25 cellular contexts compared by ENCODE assay signal in genomic region chrX:105488731-105489130, GRCh38.
"Had no signal": no experiment of that assay in that cellular context is flagged by ENCODE, and none has a peak within 500 bp of the region (broad histone marks: within the 10 kb centered on the region; RNA-seq: fewer than 3 reads in every experiment).

No MANE protein-coding gene starts in this region.

- H3K36me3 ChIP-seq: gastroesophageal sphincter, heart left ventricle, left ventricle myocardium inferior, lower lobe of right lung, sigmoid colon, thoracic aorta, tibial nerve, upper lobe of left lung had no signal

- H3K4me1 Mint-ChIP-seq: naive thymus-derived CD8-positive, alpha-beta T cell; nephron progenitor cell; stimulated activated naive B cell treated with anti-CD40 and anti-IgM and Interleukin-4, amounts not matched to agents 10 μg/mL and 1 μg/mL and 100 μg/mL, for 72 hours had no signal

- H3K4me1 ChIP-seq: gastroesophageal sphincter, heart left ventricle, left ventricle myocardium inferior, lower lobe of right lung, psoas muscle, sigmoid colon, tibial nerve, upper lobe of left lung had no signal

- H3K27ac ChIP-seq: foreskin keratinocyte, gastroesophageal sphincter, heart left ventricle, hepatocyte, left ventricle myocardium inferior, lower lobe of right lung, psoas muscle, sigmoid colon, thoracic aorta, tibial nerve, upper lobe of left lung had no signal

- H3K4me3 ChIP-seq: gastroesophageal sphincter, heart left ventricle, hepatocyte, left ventricle myocardium inferior, lower lobe of right lung, psoas muscle, sigmoid colon, thoracic aorta, tibial nerve, upper lobe of left lung had no signal

- H3K9me3 ChIP-seq: gastroesophageal sphincter, lower lobe of right lung, sigmoid colon, thoracic aorta, tibial nerve, upper lobe of left lung had no signal

- H2AFZ ChIP-seq: hepatocyte had no signal

- ATAC-seq: effector memory CD8-positive, alpha-beta T cell; foreskin keratinocyte; gastroesophageal sphincter; heart left ventricle; left colon; lower lobe of right lung; naive thymus-derived CD8-positive, alpha-beta T cell; psoas muscle; right cardiac atrium; stimulated activated naive B cell treated with anti-CD40 and anti-IgM and Interleukin-4, amounts not matched to agents 10 μg/mL and 1 μg/mL and 100 μg/mL, for 72 hours had no signal

- H3K36me3 Mint-ChIP-seq: naive thymus-derived CD8-positive, alpha-beta T cell; stimulated activated naive B cell treated with anti-CD40 and anti-IgM and Interleukin-4, amounts not matched to agents 10 μg/mL and 1 μg/mL and 100 μg/mL, for 72 hours had no signal

- H3K4me3 Mint-ChIP-seq: effector memory CD8-positive, alpha-beta T cell; naive thymus-derived CD8-positive, alpha-beta T cell; nephron progenitor cell; stimulated activated naive B cell treated with anti-CD40 and anti-IgM and Interleukin-4, amounts not matched to agents 10 μg/mL and 1 μg/mL and 100 μg/mL, for 72 hours; stimulated activated naive CD8-positive, alpha-beta T cell treated with anti-CD3 and anti-CD28 coated beads, Interleukin-15, Interleukin-2, amounts not matched to agents 100 ng/mL and 50 ng/mL, for 24 hours had no signal

- H3K27me3 Mint-ChIP-seq: effector memory CD8-positive, alpha-beta T cell; naive thymus-derived CD8-positive, alpha-beta T cell; stimulated activated naive B cell treated with anti-CD40 and anti-IgM and Interleukin-4, amounts not matched to agents 10 μg/mL and 1 μg/mL and 100 μg/mL, for 72 hours; stimulated activated naive CD8-positive, alpha-beta T cell treated with anti-CD3 and anti-CD28 coated beads, Interleukin-15, Interleukin-2, amounts not matched to agents 100 ng/mL and 50 ng/mL, for 24 hours had no signal

- DNase-seq: cortex of kidney; effector memory CD8-positive, alpha-beta T cell; foreskin keratinocyte; heart left ventricle; kidney glomerular epithelial cell; left colon; left ventricle myocardium inferior; lower lobe of right lung; naive thymus-derived CD8-positive, alpha-beta T cell; nephron progenitor cell; nucleus accumbens; posterior cingulate gyrus; psoas muscle; right cardiac atrium; sigmoid colon; small intestine; stimulated activated CD4-positive, alpha-beta T cell treated with anti-CD3 and anti-CD28 coated beads, Interleukin-15, amount 100 ng/mL, for 24 hours; stimulated activated CD4-positive, alpha-beta T cell treated with anti-CD3 and anti-CD28 coated beads, Interleukin-2, amount 100 ng/mL, for 48 hours; stimulated activated naive B cell treated with anti-CD40 and anti-IgM and Interleukin-4, amounts not matched to agents 10 μg/mL and 1 μg/mL and 100 μg/mL, for 72 hours; upper lobe of left lung had no signal

- H3K27ac Mint-ChIP-seq: effector memory CD8-positive, alpha-beta T cell; naive thymus-derived CD8-positive, alpha-beta T cell; nephron progenitor cell; stimulated activated naive B cell treated with anti-CD40 and anti-IgM and Interleukin-4, amounts not matched to agents 10 μg/mL and 1 μg/mL and 100 μg/mL, for 72 hours; stimulated activated naive CD8-positive, alpha-beta T cell treated with anti-CD3 and anti-CD28 coated beads, Interleukin-15, Interleukin-2, amounts not matched to agents 100 ng/mL and 50 ng/mL, for 24 hours had no signal

- H3K9me3 Mint-ChIP-seq: effector memory CD8-positive, alpha-beta T cell had no signal

- H3K4me2 ChIP-seq: hepatocyte had no signal

- H3K27me3 ChIP-seq: foreskin keratinocyte, gastroesophageal sphincter, hepatocyte, sigmoid colon, upper lobe of left lung had no signal

- H3K79me2 ChIP-seq: hepatocyte had no signal
